In genomic region chr5:172437445-172438303, GRCh38 we compare ENCODE assay signal across 8 cellular contexts. TPM values are rescaled to one million over a fixed set of nuclear protein-coding genes. Genes with fewer than 3 reads are reported as not detected.
A peak's percentile ranks its signal among the peaks of the same experiment; 100 is the strongest.
DNase-seq lines count a peak whose midpoint lies in the region; ATAC-seq and TF ChIP-seq lines count a peak whose summit lies in the region.

No MANE protein-coding gene starts in this region.

- ATAC-seq in HG03565 (IDR thresholded peaks at IDR 0.05; ENCODE audit: unreplicated experiment) (no peak), HG03280 (IDR thresholded peaks at IDR 0.05; ENCODE audit: unreplicated experiment) (no peak), HG02642 (IDR thresholded peaks at IDR 0.05; ENCODE audit: poor library complexity, unreplicated experiment) (no peak), HG03175 (IDR thresholded peaks at IDR 0.05; ENCODE audit: unreplicated experiment) (no peak)

- intact Hi-C loops in dorsolateral prefrontal cortex (cut with DNase I): loop anchor here in 1 of 2 donors (2.0 kb wide), 1 partner anchor 17 kb away; no protein-coding TSS in a partner anchor

- peaks cover 19 to 30% of the 10 kb centered on the region in 2 donors for H3K4me1 ChIP-seq in muscle layer of duodenum (ENCODE audit: control insufficient read depth in 1 of 2, insufficient read depth in 2 of 2, low read length in 2 of 2)

- TF ChIP-seq CTCF in dorsolateral prefrontal cortex (IDR thresholded peaks at IDR 0.05 in 54 of 56, conservative IDR thresholded peaks at IDR 0.05 in 2 of 56; ENCODE audit: low read depth in 1 of 56, partially characterized antibody in 56 of 56): peak in 2 of 56 donors; percentile 8 to 13

- H3K4me3 ChIP-seq in dorsolateral prefrontal cortex (peak overlapping the region in 12 of 59 donors; percentile 0 to 31 (median 14)), muscle layer of duodenum (ENCODE audit: low read depth in 1 of 2, low read length in 2 of 2) (no peak overlapping the region)

- DNase-seq in DMS 273 (lab: John Stamatoyannopoulos, UW; ENCODE audit: unreplicated experiment) (peak; percentile 87), NCI-H446 (lab: John Stamatoyannopoulos, UW) (peak; percentile 84 to 96), dorsolateral prefrontal cortex (peak in 3 of 10 donors; percentile 53 to 68 (median 55))

- no peaks in the 10 kb centered on the region for H3K36me3 ChIP-seq in muscle layer of duodenum (ENCODE audit: control insufficient read depth in 1 of 2, insufficient read depth in 2 of 2, low read length in 2 of 2)

- H3K27ac ChIP-seq in dorsolateral prefrontal cortex (peak overlapping the region; percentile 18 to 97 (median 87)), muscle layer of duodenum (ENCODE audit: low read length) (peak overlapping the region; percentile 63)

- no peaks in the 10 kb centered on the region for H3K9me3 ChIP-seq in muscle layer of duodenum (ENCODE audit: control insufficient read depth in 1 of 2, low read length in 2 of 2)

- no peaks in the 10 kb centered on the region for H3K27me3 ChIP-seq in dorsolateral prefrontal cortex
- no peaks in the 10 kb centered on the region for H3K27me3 ChIP-seq in muscle layer of duodenum (ENCODE audit: low read depth, low read length)

RNA-seq across cellular contexts. Expression of gene SH3PXD2B, which starts 16.7 kb away (rescaled TPM):
- total RNA-seq in dorsolateral prefrontal cortex: 10 to 100 TPM in 119 of 120 experiments, 1 to 10 TPM in 1; 9.2 to 63.2 (median 19.7) TPM
